ENCODE assay signal across 8 cellular contexts in the genomic region with DNA sequence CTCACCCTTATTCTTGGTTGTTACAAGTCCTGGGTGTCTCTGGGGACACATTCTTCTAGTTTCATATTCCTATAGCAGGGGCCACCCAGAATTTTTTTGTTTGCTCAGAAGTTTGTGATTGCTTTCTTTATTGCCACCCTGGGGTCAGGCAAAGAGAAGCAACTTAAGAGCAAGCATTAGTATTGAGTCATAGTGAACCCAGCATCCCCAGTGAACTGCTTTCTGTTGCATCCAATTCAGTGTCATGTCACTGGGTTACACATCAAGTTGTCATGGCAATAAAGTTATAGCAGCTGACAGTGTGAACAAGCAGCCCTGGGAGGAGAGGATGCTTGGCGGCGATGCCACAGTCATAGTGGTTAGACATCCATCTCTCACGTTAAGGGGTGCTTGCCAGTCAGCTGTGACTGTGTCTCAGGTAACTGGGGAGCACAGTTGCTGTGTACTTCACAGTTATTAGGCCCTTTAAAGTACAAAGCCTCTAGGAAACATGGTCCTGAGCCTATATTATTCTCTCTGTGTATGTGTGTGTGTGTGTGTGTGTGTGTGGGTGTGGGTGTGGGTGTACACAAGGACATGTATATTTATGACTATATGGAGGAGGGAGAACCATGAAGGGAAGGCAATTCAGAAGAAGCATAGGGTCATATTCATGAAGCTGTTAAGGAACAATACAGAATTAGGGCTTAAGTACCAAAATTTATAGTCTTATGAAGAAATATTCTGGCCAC. TPM values are rescaled to one million over a fixed set of nuclear protein-coding genes. Genes with fewer than 3 reads are reported as not detected.
DNase-seq lines count a peak whose midpoint lies in the region; ATAC-seq lines count a peak whose summit lies in the region.

No MANE protein-coding gene starts in this region.

- POLR2A ChIA-PET in naive thymus-derived CD8-positive, alpha-beta T cell (lab: Charles Lee) = no interaction called here

- no peaks in the 10 kb centered on the region for H3K27me3 Mint-ChIP-seq in activated naive CD4-positive, alpha-beta T cell treated with anti-CD3 and anti-CD28 coated beads for 36 hours (ENCODE audit: low read depth)
- no peaks in the 10 kb centered on the region for H3K27me3 Mint-ChIP-seq in activated naive CD4-positive, alpha-beta T cell treated with anti-CD3 and anti-CD28 coated beads, Interleukin-2, amount 10 ng/mL, durations not matched to agents 7 days and 5 days
- H3K27me3 Mint-ChIP-seq in stimulated activated memory B cell treated with anti-CD40 and anti-IgM and Interleukin-4, amounts not matched to agents 10 μg/mL and 1 μg/mL and 100 μg/mL, for 72 hours = no peaks in the 10 kb centered on the region
- no peaks in the 10 kb centered on the region for H3K27me3 Mint-ChIP-seq in naive thymus-derived CD8-positive, alpha-beta T cell

- H3K9me3 Mint-ChIP-seq in activated naive CD4-positive, alpha-beta T cell treated with anti-CD3 and anti-CD28 coated beads for 36 hours = peaks cover 7% of the 10 kb centered on the region
- H3K9me3 Mint-ChIP-seq in activated naive CD4-positive, alpha-beta T cell treated with anti-CD3 and anti-CD28 coated beads, Interleukin-2, amount 10 ng/mL, durations not matched to agents 7 days and 5 days = peaks cover 12% of the 10 kb centered on the region
- H3K9me3 Mint-ChIP-seq in stimulated activated memory B cell treated with anti-CD40 and anti-IgM and Interleukin-4, amounts not matched to agents 10 μg/mL and 1 μg/mL and 100 μg/mL, for 72 hours = peaks cover 16% of the 10 kb centered on the region
- H3K9me3 Mint-ChIP-seq in naive thymus-derived CD8-positive, alpha-beta T cell = peaks cover 4 to 18% (median 8%) of the 10 kb centered on the region in 9 donors

- H3K36me3 Mint-ChIP-seq in activated naive CD4-positive, alpha-beta T cell treated with anti-CD3 and anti-CD28 coated beads for 36 hours (ENCODE audit: low read depth) = peaks cover 11% of the 10 kb centered on the region
- peaks cover 6% of the 10 kb centered on the region for H3K36me3 Mint-ChIP-seq in activated naive CD4-positive, alpha-beta T cell treated with anti-CD3 and anti-CD28 coated beads, Interleukin-2, amount 10 ng/mL, durations not matched to agents 7 days and 5 days
- peaks cover 48% of the 10 kb centered on the region for H3K36me3 Mint-ChIP-seq in stimulated activated memory B cell treated with anti-CD40 and anti-IgM and Interleukin-4, amounts not matched to agents 10 μg/mL and 1 μg/mL and 100 μg/mL, for 72 hours
- peaks cover 6 to 25% (median 13%) of the 10 kb centered on the region in 3 donors for H3K36me3 Mint-ChIP-seq in naive thymus-derived CD8-positive, alpha-beta T cell

- DNase-seq in activated naive CD4-positive, alpha-beta T cell treated with anti-CD3 and anti-CD28 coated beads for 36 hours = peak; percentile 64
- no peak for DNase-seq in activated naive CD4-positive, alpha-beta T cell treated with anti-CD3 and anti-CD28 coated beads, Interleukin-2, amount 10 ng/mL, durations not matched to agents 7 days and 5 days
- DNase-seq in astrocyte of the hippocampus (ENCODE audit: low read depth, low spot score) (peak; percentile 32), G401 (ENCODE audit: low spot score) (no peak)
- no peak for DNase-seq in naive thymus-derived CD8-positive, alpha-beta T cell

- ATAC-seq in HG02943 (IDR thresholded peaks at IDR 0.05; ENCODE audit: low read depth, unreplicated experiment) = peak; percentile 79
- no peak for ATAC-seq in stimulated activated memory B cell treated with anti-CD40 and anti-IgM and Interleukin-4, amounts not matched to agents 10 μg/mL and 1 μg/mL and 100 μg/mL, for 72 hours
- no peak for ATAC-seq in naive thymus-derived CD8-positive, alpha-beta T cell
- ATAC-seq in esophagus mucosa = no peak

- in situ Hi-C loops in G401 (cut with HindIII; ENCODE audit: low sequenced_read_pairs) = no loop called here

- H3K4me1 Mint-ChIP-seq in activated naive CD4-positive, alpha-beta T cell treated with anti-CD3 and anti-CD28 coated beads for 36 hours (ENCODE audit: low read depth) = peaks cover 31% of the 10 kb centered on the region
- peaks cover 7% of the 10 kb centered on the region for H3K4me1 Mint-ChIP-seq in activated naive CD4-positive, alpha-beta T cell treated with anti-CD3 and anti-CD28 coated beads, Interleukin-2, amount 10 ng/mL, durations not matched to agents 7 days and 5 days
- peaks cover 59% of the 10 kb centered on the region for H3K4me1 Mint-ChIP-seq in stimulated activated memory B cell treated with anti-CD40 and anti-IgM and Interleukin-4, amounts not matched to agents 10 μg/mL and 1 μg/mL and 100 μg/mL, for 72 hours
- peaks cover 32 to 81% (median 62%) of the 10 kb centered on the region in 4 donors for H3K4me1 Mint-ChIP-seq in naive thymus-derived CD8-positive, alpha-beta T cell

- peak overlapping the region; percentile 20 for H3K27ac Mint-ChIP-seq in activated naive CD4-positive, alpha-beta T cell treated with anti-CD3 and anti-CD28 coated beads for 36 hours
- no peak overlapping the region for H3K27ac Mint-ChIP-seq in activated naive CD4-positive, alpha-beta T cell treated with anti-CD3 and anti-CD28 coated beads, Interleukin-2, amount 10 ng/mL, durations not matched to agents 7 days and 5 days
- peak overlapping the region; percentile 19 for H3K27ac Mint-ChIP-seq in stimulated activated memory B cell treated with anti-CD40 and anti-IgM and Interleukin-4, amounts not matched to agents 10 μg/mL and 1 μg/mL and 100 μg/mL, for 72 hours
- peak overlapping the region in 2 of 10 donors; percentile 14 to 25 for H3K27ac Mint-ChIP-seq in naive thymus-derived CD8-positive, alpha-beta T cell

- CTCF ChIA-PET in activated naive CD4-positive, alpha-beta T cell treated with anti-CD3 and anti-CD28 coated beads for 36 hours (lab: Charles Lee) = interaction anchor here (0.6 kb wide), 1 partner anchor 46 kb away, joined by 3 read pairs; no protein-coding TSS in a partner anchor
- CTCF ChIA-PET in activated naive CD4-positive, alpha-beta T cell treated with anti-CD3 and anti-CD28 coated beads, Interleukin-2, amount 10 ng/mL, durations not matched to agents 7 days and 5 days (lab: Charles Lee) = no interaction called here

- intact Hi-C loops in activated naive CD4-positive, alpha-beta T cell treated with anti-CD3 and anti-CD28 coated beads for 36 hours (cut with micrococcal nuclease) = loop anchor here (2.0 kb wide), 1 partner anchor 52 kb away; a partner anchor contains a TSS

- H3K4me3 Mint-ChIP-seq in activated naive CD4-positive, alpha-beta T cell treated with anti-CD3 and anti-CD28 coated beads for 36 hours = no peak overlapping the region
- H3K4me3 Mint-ChIP-seq in activated naive CD4-positive, alpha-beta T cell treated with anti-CD3 and anti-CD28 coated beads, Interleukin-2, amount 10 ng/mL, durations not matched to agents 7 days and 5 days = no peak overlapping the region
- no peak overlapping the region for H3K4me3 Mint-ChIP-seq in stimulated activated memory B cell treated with anti-CD40 and anti-IgM and Interleukin-4, amounts not matched to agents 10 μg/mL and 1 μg/mL and 100 μg/mL, for 72 hours
- peak overlapping the region in 3 of 10 donors; percentile 2 to 4 (median 3) for H3K4me3 Mint-ChIP-seq in naive thymus-derived CD8-positive, alpha-beta T cell

RNA-seq across cellular contexts. Expression of a gene that starts 52.5 kb away (rescaled TPM):
- 10 to 100 TPM; 35.0 to 37.8 TPM for total RNA-seq in activated naive CD4-positive, alpha-beta T cell treated with anti-CD3 and anti-CD28 coated beads for 36 hours
- 8.3 and 38.1 TPM in 2 replicates for total RNA-seq in G401 (2014; rRNA removed; shearing (Covaris generic))
- total RNA-seq in naive thymus-derived CD8-positive, alpha-beta T cell = 10 to 100 TPM; 64.5 to 73.4 TPM
- polyA plus RNA-seq in naive thymus-derived CD8-positive, alpha-beta T cell = 10 to 100 TPM; 49.5 to 59.4 (median 56.4) TPM
- total RNA-seq in esophagus mucosa = 22.7 TPM

Comparison
In these comparisons a context has a peak if more than half of its experiments do, and no peak if none do; other contexts are left out.
1. DNase-seq: peak in activated naive CD4-positive, alpha-beta T cell treated with anti-CD3 and anti-CD28 coated beads for 36 hours (single experiment) and astrocyte of the hippocampus (single experiment); none in activated naive CD4-positive, alpha-beta T cell treated with anti-CD3 and anti-CD28 coated beads, Interleukin-2, amount 10 ng/mL, durations not matched to agents 7 days and 5 days (single experiment), G401 (single experiment) and naive thymus-derived CD8-positive, alpha-beta T cell (0 of 10).